In the genomic region with DNA sequence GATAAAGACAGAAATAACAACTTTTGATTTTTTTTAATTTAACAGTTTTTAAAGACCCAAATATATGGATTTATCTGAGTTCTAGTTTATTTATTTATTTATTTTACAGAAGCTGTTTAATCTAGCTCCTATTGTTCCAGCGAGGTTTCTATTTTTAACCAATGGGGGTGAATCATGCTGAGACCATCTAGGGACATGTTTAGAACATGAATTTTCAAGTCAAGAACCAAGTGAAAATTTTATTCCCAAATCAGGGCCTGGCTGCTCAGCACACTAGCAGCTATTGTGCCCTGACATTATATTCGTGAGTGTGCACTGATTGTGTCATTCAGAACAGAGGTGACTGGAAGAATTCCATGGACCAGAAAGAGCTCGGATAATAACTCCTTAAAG, we compare ENCODE assay signal across 1 cellular context.
TF ChIP-seq lines count a peak whose summit lies in the region.

No MANE protein-coding gene starts in this region.

TF ChIP-seq in endothelial cell of umbilical vein, 7 proteins besides CTCF, POLR2A, EP300 and RAD21 (continued from another document):
- TF ChIP-seq MAX (IDR thresholded peaks at IDR 0.05; ENCODE audit: insufficient read depth, insufficient read length) = no peak
